In the genomic region with DNA sequence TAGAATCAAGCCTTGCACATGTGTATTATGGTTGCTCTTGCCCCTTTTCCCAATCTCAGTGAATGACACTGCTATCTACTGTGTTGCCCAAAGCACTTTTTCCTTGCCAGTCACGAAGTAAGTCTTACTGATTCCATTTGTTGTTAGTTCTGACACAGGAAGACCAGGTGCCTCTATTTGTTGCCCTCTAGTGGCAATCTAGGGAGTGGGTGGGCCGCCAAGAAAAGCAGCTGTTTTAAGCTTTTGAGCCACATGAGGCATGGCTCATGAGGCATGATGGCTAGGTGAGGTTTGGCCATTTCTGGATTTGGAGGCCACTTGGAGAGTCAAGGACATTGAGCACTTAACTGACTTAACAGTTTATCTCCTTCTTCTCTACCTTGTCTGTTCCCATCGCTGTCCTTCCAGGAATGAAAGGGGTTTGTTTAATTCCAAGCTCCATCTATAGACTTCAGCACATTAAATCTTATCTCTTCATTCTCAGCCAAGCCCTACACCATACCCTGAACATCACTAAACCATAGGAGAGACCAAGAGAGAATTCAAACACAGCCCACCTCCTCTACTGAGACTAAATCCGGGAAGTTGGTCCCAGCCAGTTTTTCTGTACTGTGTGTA, we compare ENCODE assay signal across 8 cellular contexts.
DNase-seq lines count a peak whose midpoint lies in the region; ATAC-seq and TF ChIP-seq lines count a peak whose summit lies in the region.

No MANE protein-coding gene starts in this region.

- in situ Hi-C loops in GM23248 (cut with MboI) = loop anchor here (25.0 kb wide), 1 partner anchor 478 kb away; a partner anchor contains a TSS

- H3K4me1 ChIP-seq in BE2C = no peaks in the 10 kb centered on the region; the same call in 1 of the 2 replicates
- H3K4me1 ChIP-seq in GM23248 (ENCODE audit: insufficient read depth) = no peaks in the 10 kb centered on the region
- no peaks in the 10 kb centered on the region for H3K4me1 ChIP-seq in psoas muscle

- intact Hi-C loops in psoas muscle (cut with DNase I) = no loop called here

- no peak overlapping the region for H3K9ac ChIP-seq in GM23248

- no peaks in the 10 kb centered on the region for H3K79me2 ChIP-seq in GM23248 (ENCODE audit: insufficient read depth)

- H3K27ac ChIP-seq in GM23248 = no peak overlapping the region
- H3K27ac ChIP-seq in psoas muscle = no peak overlapping the region

- peaks cover 8% of the 10 kb centered on the region; the same call in 1 of the 2 replicates for H3K27me3 ChIP-seq in BE2C
- no peaks in the 10 kb centered on the region for H3K27me3 ChIP-seq in GM23248 (replicated peaks; ENCODE audit: insufficient read depth)
- H3K27me3 ChIP-seq in psoas muscle (ENCODE audit: insufficient read depth in 3 of 3, low read length in 2 of 3) = no peaks in the 10 kb centered on the region

- H3K36me3 ChIP-seq in BE2C (no peaks in the 10 kb centered on the region), GM23248 (ENCODE audit: low read depth) (no peaks in the 10 kb centered on the region), psoas muscle (ENCODE audit: insufficient read depth in 1 of 2, low read depth in 1 of 2) (peaks cover 0 to 50% of the 10 kb centered on the region in 2 donors)

- H3K9me2 ChIP-seq in GM23248 (ENCODE audit: insufficient read depth) = no peaks in the 10 kb centered on the region

- H4K20me1 ChIP-seq in GM23248 (ENCODE audit: insufficient read depth) = no peaks in the 10 kb centered on the region

- H3K9me3 ChIP-seq in BE2C (no peaks in the 10 kb centered on the region), GM23248 (ENCODE audit: low read depth) (no peaks in the 10 kb centered on the region), psoas muscle (no peaks in the 10 kb centered on the region)

- WGBS in GM23248 (ENCODE audit: low coverage in 1 of 2, low lambda C conversion rate in 2 of 2, missing lambda C conversion rate in 2 of 2), 2 experiments = 53 to 55% methylated on average over 4 of the region's 4 CpGs
- WGBS in psoas muscle, 3 donors = 57 to 63% (median 59%) methylated on average over 4 of the region's 4 CpGs

- H3K4me3 ChIP-seq in BE2C (ENCODE audit: low read depth, low read length) = no peak overlapping the region
- H3K4me3 ChIP-seq in GM23248 = no peak overlapping the region
- no peak overlapping the region for H3K4me3 ChIP-seq in psoas muscle

- H2AFZ ChIP-seq in GM23248 = no peak overlapping the region

- DNase-seq in BE2C (peak; percentile 63), GM23248 (peak; percentile 62), NCI-H82 treated with DMSO at 0.1 percent for 48 hours (lab: John Stamatoyannopoulos, UW; ENCODE audit: unreplicated experiment) (peak; percentile 5), activated T-cell treated with anti-CD3 and anti-CD28 coated beads for 24 hours (ENCODE audit: low read depth) (peak; percentile 19), fibroblast of peridontal ligament (ENCODE audit: extremely low read depth) (peak; percentile 46), psoas muscle (peak; percentile 20 to 64), hepatic stellate cell (ENCODE audit: low spot score) (no peak)

- no peaks in the 10 kb centered on the region for H3F3A ChIP-seq in GM23248 (ENCODE audit: insufficient read depth)

- H3K4me2 ChIP-seq in GM23248 (ENCODE audit: unreplicated experiment) = no peak overlapping the region

- peak; percentile 97 for TF ChIP-seq CTCF in BE2C (IDR thresholded peaks at IDR 0.05; ENCODE audit: low read depth, low read length)
- TF ChIP-seq CTCF in psoas muscle (IDR thresholded peaks at IDR 0.05) = peak; percentile 47

- ATAC-seq in psoas muscle = peak; percentile 64 to 83 (median 74)
- no peak for ATAC-seq in GM18520 (IDR thresholded peaks at IDR 0.05; ENCODE audit: unreplicated experiment)
